Comparison of ENCODE assay signal across 10 cellular contexts in the genomic region with DNA sequence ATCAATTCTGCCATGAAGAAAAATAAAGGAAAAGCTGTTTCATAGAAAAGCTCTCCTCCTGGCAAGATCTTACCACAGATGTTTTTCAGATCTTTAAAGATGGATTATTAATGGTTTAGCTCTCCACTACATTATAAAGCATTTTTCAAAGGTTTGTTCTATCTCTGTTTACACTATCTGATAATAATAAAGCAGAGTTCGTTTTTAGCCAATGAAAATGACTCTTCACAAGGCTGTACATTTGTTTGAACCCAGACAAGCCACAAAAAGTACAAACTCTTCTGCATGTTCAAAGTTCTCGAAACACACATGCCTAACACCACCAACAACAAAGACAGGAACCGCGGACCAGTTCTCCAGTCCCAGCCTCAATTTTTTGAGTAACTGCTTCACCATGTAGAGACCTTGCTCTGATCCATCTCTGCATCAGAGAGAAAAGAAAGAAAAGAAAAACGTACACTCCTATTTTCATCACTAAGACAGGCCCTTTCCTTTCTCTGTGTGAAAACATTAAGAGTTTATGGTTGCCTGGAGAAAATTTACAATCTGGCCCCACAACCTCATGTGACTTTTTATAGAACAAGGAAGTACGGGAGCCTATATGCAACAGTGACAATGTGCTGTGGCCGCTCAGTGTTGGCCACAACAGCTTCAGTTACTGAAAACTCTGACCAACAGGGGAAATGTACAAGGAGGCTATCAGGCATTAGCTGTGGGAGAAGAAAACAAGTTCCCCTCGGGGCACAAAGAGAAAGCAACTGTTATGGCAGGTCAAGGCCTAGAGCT.
DNase-seq lines count a peak whose midpoint lies in the region; ATAC-seq lines count a peak whose summit lies in the region.
"Had no signal": no experiment of that assay in that cellular context is flagged by ENCODE, and none has a peak within 500 bp of the region (broad histone marks: within the 10 kb centered on the region; RNA-seq: fewer than 3 reads in every experiment).

No MANE protein-coding gene starts in this region.

- intact Hi-C loops in activated T-helper 2 cell treated with anti-CD3 and anti-CD28 coated beads, Interferon-gamma antibody, Interleukin-2, Interleukin-4, amounts not matched to agents 10 μg/mL and 5 μg/mL and 100 μg/mL, durations not matched to agents 14 hours and 24 hours and 36 hours (cut with micrococcal nuclease): loop anchor here (1.0 to 10.0 kb wide), 7 partner anchors 22 to 1192 kb away; partner anchors contain the start of genes FYB1 and RPL37

- POLR2A ChIA-PET in naive thymus-derived CD8-positive, alpha-beta T cell (lab: Charles Lee): interaction anchor here (0.5 to 11.1 kb wide), 7 partner anchors 15 to 280 kb away, joined by 3 to 96 read pairs (median 4); partner anchors contain the start of gene PTGER4

- H3K27ac Mint-ChIP-seq in activated T-helper 2 cell treated with anti-CD3 and anti-CD28 coated beads, Interferon-gamma antibody, Interleukin-2, Interleukin-4, amounts not matched to agents 10 μg/mL and 5 μg/mL and 100 μg/mL, durations not matched to agents 14 hours and 24 hours and 36 hours: peak overlapping the region; percentile 99
- H3K27ac Mint-ChIP-seq in naive thymus-derived CD8-positive, alpha-beta T cell: peak overlapping the region; percentile 97 to 100 (median 98)

- H3K36me3 Mint-ChIP-seq in activated T-helper 2 cell treated with anti-CD3 and anti-CD28 coated beads, Interferon-gamma antibody, Interleukin-2, Interleukin-4, amounts not matched to agents 10 μg/mL and 5 μg/mL and 100 μg/mL, durations not matched to agents 14 hours and 24 hours and 36 hours (ENCODE audit: low read depth): peaks cover 25% of the 10 kb centered on the region
- peaks cover 0 to 5% (median 4%) of the 10 kb centered on the region in 3 donors for H3K36me3 Mint-ChIP-seq in naive thymus-derived CD8-positive, alpha-beta T cell

- ATAC-seq in GM18502 (IDR thresholded peaks at IDR 0.05; ENCODE audit: poor library complexity, unreplicated experiment): peak; percentile 39
- peak; percentile 45 for ATAC-seq in HG03378 (IDR thresholded peaks at IDR 0.05; ENCODE audit: unreplicated experiment)
- peak; percentile 4 to 6 for ATAC-seq in naive thymus-derived CD8-positive, alpha-beta T cell
- ATAC-seq in GM21619 (IDR thresholded peaks at IDR 0.05; ENCODE audit: unreplicated experiment): no peak

- peaks cover 5% of the 10 kb centered on the region for H3K9me3 Mint-ChIP-seq in activated T-helper 2 cell treated with anti-CD3 and anti-CD28 coated beads, Interferon-gamma antibody, Interleukin-2, Interleukin-4, amounts not matched to agents 10 μg/mL and 5 μg/mL and 100 μg/mL, durations not matched to agents 14 hours and 24 hours and 36 hours
- H3K9me3 Mint-ChIP-seq in naive thymus-derived CD8-positive, alpha-beta T cell: peaks cover 0 to 26% (median 0%) of the 10 kb centered on the region in 9 donors

- peaks cover 82% of the 10 kb centered on the region for H3K4me1 Mint-ChIP-seq in activated T-helper 2 cell treated with anti-CD3 and anti-CD28 coated beads, Interferon-gamma antibody, Interleukin-2, Interleukin-4, amounts not matched to agents 10 μg/mL and 5 μg/mL and 100 μg/mL, durations not matched to agents 14 hours and 24 hours and 36 hours (ENCODE audit: low read depth)
- H3K4me1 Mint-ChIP-seq in naive thymus-derived CD8-positive, alpha-beta T cell: peaks cover 38 to 92% (median 89%) of the 10 kb centered on the region in 4 donors

- H3K4me3 Mint-ChIP-seq in activated T-helper 2 cell treated with anti-CD3 and anti-CD28 coated beads, Interferon-gamma antibody, Interleukin-2, Interleukin-4, amounts not matched to agents 10 μg/mL and 5 μg/mL and 100 μg/mL, durations not matched to agents 14 hours and 24 hours and 36 hours (ENCODE audit: low read depth): peak overlapping the region; percentile 47
- peak overlapping the region; percentile 34 to 74 (median 62) for H3K4me3 Mint-ChIP-seq in naive thymus-derived CD8-positive, alpha-beta T cell

- no peaks in the 10 kb centered on the region for H3K27me3 Mint-ChIP-seq in activated T-helper 2 cell treated with anti-CD3 and anti-CD28 coated beads, Interferon-gamma antibody, Interleukin-2, Interleukin-4, amounts not matched to agents 10 μg/mL and 5 μg/mL and 100 μg/mL, durations not matched to agents 14 hours and 24 hours and 36 hours (ENCODE audit: low read depth)
- H3K27me3 Mint-ChIP-seq in naive thymus-derived CD8-positive, alpha-beta T cell: no peaks in the 10 kb centered on the region

- no peak for DNase-seq in activated T-helper 2 cell treated with anti-CD3 and anti-CD28 coated beads, Interferon-gamma antibody, Interleukin-2, Interleukin-4, amounts not matched to agents 10 μg/mL and 5 μg/mL and 100 μg/mL, durations not matched to agents 14 hours and 24 hours and 36 hours (ENCODE audit: low spot score)
- DNase-seq in naive thymus-derived CD8-positive, alpha-beta T cell: peak in 6 of 10 donors; percentile 19 to 72 (median 58)
- DNase-seq in NCI-H524 treated with DMSO at 0.1 percent for 48 hours (lab: John Stamatoyannopoulos, UW) (no peak), cerebellum (ENCODE audit: low spot score) (no peak), DMS153 (lab: John Stamatoyannopoulos, UW) (no peak)
- DNase-seq: NCI-H345, pancreas had no signal

Comparison
In these comparisons a context has a peak if more than half of its experiments do, and no peak if none do; other contexts are left out.
1. DNase-seq: peak in naive thymus-derived CD8-positive, alpha-beta T cell (6 of 10); none in activated T-helper 2 cell treated with anti-CD3 and anti-CD28 coated beads, Interferon-gamma antibody, Interleukin-2, Interleukin-4, amounts not matched to agents 10 μg/mL and 5 μg/mL and 100 μg/mL, durations not matched to agents 14 hours and 24 hours and 36 hours (single experiment), NCI-H524 treated with DMSO at 0.1 percent for 48 hours (single experiment), cerebellum (single experiment) and DMS153 (single experiment).